Comparison of ENCODE assay signal across 20 cellular contexts in genomic region chr12:32118806-32119205, GRCh38.
"Had no signal": no experiment of that assay in that cellular context is flagged by ENCODE, and none has a peak within 500 bp of the region (broad histone marks: within the 10 kb centered on the region; RNA-seq: fewer than 3 reads in every experiment).

No MANE protein-coding gene starts in this region.

- H3K9me3 ChIP-seq: adrenal gland, gastrocnemius medialis, lower lobe of right lung, upper lobe of right lung had no signal

- H3K27me3 Mint-ChIP-seq: natural killer cell treated with Interleukin-12 subunit alpha and Interleukin-12 subunit beta and Interleukin-15 and Interleukin-18, amount 100 ng/mL, for 72 hours; progenitor cell of endocrine pancreas had no signal

- H3K9me3 Mint-ChIP-seq: activated naive CD4-positive, alpha-beta T cell treated with anti-CD3 and anti-CD28 coated beads, Interleukin-2, amount 50 U/mL, for 72 hours; mesothelial cell of epicardium; natural killer cell treated with Interleukin-12 subunit alpha and Interleukin-12 subunit beta and Interleukin-15 and Interleukin-18, amount 100 ng/mL, for 72 hours had no signal

- H3K27ac Mint-ChIP-seq: activated naive CD4-positive, alpha-beta T cell treated with anti-CD3 and anti-CD28 coated beads, Interleukin-2, amount 50 U/mL, for 72 hours; mesothelial cell of epicardium; natural killer cell treated with Interleukin-12 subunit alpha and Interleukin-12 subunit beta and Interleukin-15 and Interleukin-18, amount 100 ng/mL, for 72 hours had no signal

- H3K27me3 ChIP-seq: adrenal gland, gastrocnemius medialis, upper lobe of right lung had no signal

- H3K27ac ChIP-seq: adrenal gland, coronary artery, gastrocnemius medialis, lower lobe of right lung, upper lobe of right lung, VCaP had no signal

- ATAC-seq: activated naive CD4-positive, alpha-beta T cell treated with anti-CD3 and anti-CD28 coated beads, Interleukin-2, amount 50 U/mL, for 72 hours; esophagus mucosa; gastrocnemius medialis; left cardiac atrium; lower lobe of right lung; natural killer cell treated with Interleukin-12 subunit alpha and Interleukin-12 subunit beta and Interleukin-15 and Interleukin-18, amount 100 ng/mL, for 72 hours; upper lobe of right lung had no signal

- H3K4me3 Mint-ChIP-seq: mesothelial cell of epicardium; natural killer cell treated with Interleukin-12 subunit alpha and Interleukin-12 subunit beta and Interleukin-15 and Interleukin-18, amount 100 ng/mL, for 72 hours had no signal

- H3K4me3 ChIP-seq: adrenal gland, coronary artery, gastrocnemius medialis, lower lobe of right lung, upper lobe of right lung had no signal

- H3K36me3 ChIP-seq: adrenal gland, gastrocnemius medialis, lower lobe of right lung, upper lobe of right lung had no signal

- H3K36me3 Mint-ChIP-seq: activated naive CD4-positive, alpha-beta T cell treated with anti-CD3 and anti-CD28 coated beads, Interleukin-2, amount 50 U/mL, for 72 hours; mesothelial cell of epicardium; natural killer cell treated with Interleukin-12 subunit alpha and Interleukin-12 subunit beta and Interleukin-15 and Interleukin-18, amount 100 ng/mL, for 72 hours had no signal

- DNase-seq: activated CD4-positive, alpha-beta T cell treated with anti-CD3 and anti-CD28 coated beads for 1 hour; activated gamma-delta T cell treated with Interleukin-2 at 50 U/mL for 16 hours; adrenal gland; central memory CD4-positive, alpha-beta T cell; gastrocnemius medialis; left cardiac atrium; lower lobe of right lung; stimulated activated CD4-positive, alpha-beta T cell treated with anti-CD3 and anti-CD28 coated beads, Interleukin-12 subunit alpha, Interleukin-12 subunit beta, amount 100 ng/mL, for 4 hours; stimulated activated CD4-positive, alpha-beta T cell treated with anti-CD3 and anti-CD28 coated beads, Interleukin-1b, Interleukin-23, amount 100 ng/mL, for 48 hours; stimulated activated CD8-positive, alpha-beta memory T cell treated with anti-CD3 and anti-CD28 coated beads, Interleukin-4, amount 100 ng/mL, for 48 hours; stimulated activated naive CD4-positive, alpha-beta T cell; T-helper 2 cell; upper lobe of right lung had no signal
